1 cellular context compared by ENCODE assay signal in genomic region chr17:67063146-67063545, GRCh38.
TF ChIP-seq lines count a peak whose summit lies in the region.

No MANE protein-coding gene starts in this region.

TF ChIP-seq in H1, 55 proteins besides CTCF, POLR2A, EP300 and RAD21 (continued from another document):
- no peak for TF ChIP-seq CBX5 (IDR thresholded peaks at IDR 0.05; ENCODE audit: low read depth, low read length)
- TF ChIP-seq SUZ12 (IDR thresholded peaks at IDR 0.05; ENCODE audit: low read length): no peak
- no peak for TF ChIP-seq SAP30 (IDR thresholded peaks at IDR 0.05; ENCODE audit: insufficient read depth, insufficient replicate concordance, low read length)
- TF ChIP-seq KDM1A (IDR thresholded peaks at IDR 0.05; ENCODE audit: borderline replicate concordance, low read length): no peak
- TF ChIP-seq EZH2 (IDR thresholded peaks at IDR 0.05; ENCODE audit: low read depth, low read length, severe bottlenecking): no peak
- no peak for TF ChIP-seq HDAC2 (IDR thresholded peaks at IDR 0.05; ENCODE audit: borderline replicate concordance in 1 of 2, low read depth in 2 of 2, low read length in 2 of 2)
- no peak for TF ChIP-seq RBBP5 (IDR thresholded peaks at IDR 0.05; ENCODE audit: borderline replicate concordance, low read depth, low read length)
- no peak for TF ChIP-seq NANOG (IDR thresholded peaks at IDR 0.05; ENCODE audit: insufficient read depth, low read depth, low read length, poor library complexity, severe bottlenecking)
- no peak for TF ChIP-seq ASH2L (IDR thresholded peaks at IDR 0.05; ENCODE audit: low read length)
- no peak for TF ChIP-seq SP1 (IDR thresholded peaks at IDR 0.05; ENCODE audit: low read depth, low read length)
- TF ChIP-seq RNF2 (IDR thresholded peaks at IDR 0.05; ENCODE audit: borderline replicate concordance, low read depth, low read length, missing control alignments, poor library complexity, severe bottlenecking): no peak
- TF ChIP-seq GTF2F1 (IDR thresholded peaks at IDR 0.05; ENCODE audit: borderline replicate concordance, low read depth, low read length): no peak
- no peak for TF ChIP-seq MAX (IDR thresholded peaks at IDR 0.05)
